In the genomic region with DNA sequence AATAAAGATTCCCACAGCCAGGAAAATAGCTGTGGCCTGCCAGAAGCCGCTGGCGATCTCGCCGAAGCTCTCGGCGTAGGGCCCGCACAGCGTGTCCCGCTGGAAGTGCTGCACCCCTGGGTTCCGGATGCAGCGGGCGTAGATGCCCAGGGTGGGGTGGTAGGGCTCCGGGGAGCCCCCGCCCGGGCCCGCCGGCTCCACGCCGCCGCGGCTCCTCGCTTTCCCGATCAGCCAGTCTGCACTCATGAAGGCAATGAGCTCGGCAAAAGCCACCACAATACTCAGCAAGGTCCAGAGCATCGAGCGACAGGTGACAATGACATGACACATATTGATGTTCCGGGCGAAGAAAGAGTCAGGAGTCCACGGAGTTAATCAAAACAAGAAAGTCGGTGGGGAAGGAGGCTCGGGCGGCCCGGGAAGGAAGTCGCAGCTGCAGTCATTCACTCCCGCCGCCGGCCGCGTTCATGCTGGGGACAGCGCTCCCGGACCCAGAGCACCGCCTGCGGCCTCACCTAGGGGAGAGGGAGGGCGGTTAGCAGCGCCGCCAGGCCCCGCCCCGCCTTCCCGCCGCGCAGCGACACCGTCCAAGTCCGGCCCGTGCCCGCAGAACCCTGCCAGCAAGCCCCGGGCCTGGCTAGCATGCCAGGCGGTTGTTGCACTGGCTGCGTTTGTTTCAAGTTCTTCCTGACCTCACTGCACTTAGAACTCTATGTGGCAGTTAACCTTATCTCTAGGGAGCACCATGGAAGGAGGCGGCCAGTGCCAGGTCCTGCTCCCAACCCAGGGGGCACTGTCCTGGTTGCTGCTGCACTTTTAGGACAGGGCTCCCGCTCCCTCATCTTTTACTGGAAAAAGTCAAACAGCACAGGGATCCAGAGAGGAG, we compare ENCODE assay signal across 1 cellular context.
TF ChIP-seq lines count a peak whose summit lies in the region.

No MANE protein-coding gene starts in this region.

TF ChIP-seq in K562, 482 proteins besides CTCF, POLR2A, EP300 and RAD21 (continued from another document):
- TF ChIP-seq, protein P1, sequence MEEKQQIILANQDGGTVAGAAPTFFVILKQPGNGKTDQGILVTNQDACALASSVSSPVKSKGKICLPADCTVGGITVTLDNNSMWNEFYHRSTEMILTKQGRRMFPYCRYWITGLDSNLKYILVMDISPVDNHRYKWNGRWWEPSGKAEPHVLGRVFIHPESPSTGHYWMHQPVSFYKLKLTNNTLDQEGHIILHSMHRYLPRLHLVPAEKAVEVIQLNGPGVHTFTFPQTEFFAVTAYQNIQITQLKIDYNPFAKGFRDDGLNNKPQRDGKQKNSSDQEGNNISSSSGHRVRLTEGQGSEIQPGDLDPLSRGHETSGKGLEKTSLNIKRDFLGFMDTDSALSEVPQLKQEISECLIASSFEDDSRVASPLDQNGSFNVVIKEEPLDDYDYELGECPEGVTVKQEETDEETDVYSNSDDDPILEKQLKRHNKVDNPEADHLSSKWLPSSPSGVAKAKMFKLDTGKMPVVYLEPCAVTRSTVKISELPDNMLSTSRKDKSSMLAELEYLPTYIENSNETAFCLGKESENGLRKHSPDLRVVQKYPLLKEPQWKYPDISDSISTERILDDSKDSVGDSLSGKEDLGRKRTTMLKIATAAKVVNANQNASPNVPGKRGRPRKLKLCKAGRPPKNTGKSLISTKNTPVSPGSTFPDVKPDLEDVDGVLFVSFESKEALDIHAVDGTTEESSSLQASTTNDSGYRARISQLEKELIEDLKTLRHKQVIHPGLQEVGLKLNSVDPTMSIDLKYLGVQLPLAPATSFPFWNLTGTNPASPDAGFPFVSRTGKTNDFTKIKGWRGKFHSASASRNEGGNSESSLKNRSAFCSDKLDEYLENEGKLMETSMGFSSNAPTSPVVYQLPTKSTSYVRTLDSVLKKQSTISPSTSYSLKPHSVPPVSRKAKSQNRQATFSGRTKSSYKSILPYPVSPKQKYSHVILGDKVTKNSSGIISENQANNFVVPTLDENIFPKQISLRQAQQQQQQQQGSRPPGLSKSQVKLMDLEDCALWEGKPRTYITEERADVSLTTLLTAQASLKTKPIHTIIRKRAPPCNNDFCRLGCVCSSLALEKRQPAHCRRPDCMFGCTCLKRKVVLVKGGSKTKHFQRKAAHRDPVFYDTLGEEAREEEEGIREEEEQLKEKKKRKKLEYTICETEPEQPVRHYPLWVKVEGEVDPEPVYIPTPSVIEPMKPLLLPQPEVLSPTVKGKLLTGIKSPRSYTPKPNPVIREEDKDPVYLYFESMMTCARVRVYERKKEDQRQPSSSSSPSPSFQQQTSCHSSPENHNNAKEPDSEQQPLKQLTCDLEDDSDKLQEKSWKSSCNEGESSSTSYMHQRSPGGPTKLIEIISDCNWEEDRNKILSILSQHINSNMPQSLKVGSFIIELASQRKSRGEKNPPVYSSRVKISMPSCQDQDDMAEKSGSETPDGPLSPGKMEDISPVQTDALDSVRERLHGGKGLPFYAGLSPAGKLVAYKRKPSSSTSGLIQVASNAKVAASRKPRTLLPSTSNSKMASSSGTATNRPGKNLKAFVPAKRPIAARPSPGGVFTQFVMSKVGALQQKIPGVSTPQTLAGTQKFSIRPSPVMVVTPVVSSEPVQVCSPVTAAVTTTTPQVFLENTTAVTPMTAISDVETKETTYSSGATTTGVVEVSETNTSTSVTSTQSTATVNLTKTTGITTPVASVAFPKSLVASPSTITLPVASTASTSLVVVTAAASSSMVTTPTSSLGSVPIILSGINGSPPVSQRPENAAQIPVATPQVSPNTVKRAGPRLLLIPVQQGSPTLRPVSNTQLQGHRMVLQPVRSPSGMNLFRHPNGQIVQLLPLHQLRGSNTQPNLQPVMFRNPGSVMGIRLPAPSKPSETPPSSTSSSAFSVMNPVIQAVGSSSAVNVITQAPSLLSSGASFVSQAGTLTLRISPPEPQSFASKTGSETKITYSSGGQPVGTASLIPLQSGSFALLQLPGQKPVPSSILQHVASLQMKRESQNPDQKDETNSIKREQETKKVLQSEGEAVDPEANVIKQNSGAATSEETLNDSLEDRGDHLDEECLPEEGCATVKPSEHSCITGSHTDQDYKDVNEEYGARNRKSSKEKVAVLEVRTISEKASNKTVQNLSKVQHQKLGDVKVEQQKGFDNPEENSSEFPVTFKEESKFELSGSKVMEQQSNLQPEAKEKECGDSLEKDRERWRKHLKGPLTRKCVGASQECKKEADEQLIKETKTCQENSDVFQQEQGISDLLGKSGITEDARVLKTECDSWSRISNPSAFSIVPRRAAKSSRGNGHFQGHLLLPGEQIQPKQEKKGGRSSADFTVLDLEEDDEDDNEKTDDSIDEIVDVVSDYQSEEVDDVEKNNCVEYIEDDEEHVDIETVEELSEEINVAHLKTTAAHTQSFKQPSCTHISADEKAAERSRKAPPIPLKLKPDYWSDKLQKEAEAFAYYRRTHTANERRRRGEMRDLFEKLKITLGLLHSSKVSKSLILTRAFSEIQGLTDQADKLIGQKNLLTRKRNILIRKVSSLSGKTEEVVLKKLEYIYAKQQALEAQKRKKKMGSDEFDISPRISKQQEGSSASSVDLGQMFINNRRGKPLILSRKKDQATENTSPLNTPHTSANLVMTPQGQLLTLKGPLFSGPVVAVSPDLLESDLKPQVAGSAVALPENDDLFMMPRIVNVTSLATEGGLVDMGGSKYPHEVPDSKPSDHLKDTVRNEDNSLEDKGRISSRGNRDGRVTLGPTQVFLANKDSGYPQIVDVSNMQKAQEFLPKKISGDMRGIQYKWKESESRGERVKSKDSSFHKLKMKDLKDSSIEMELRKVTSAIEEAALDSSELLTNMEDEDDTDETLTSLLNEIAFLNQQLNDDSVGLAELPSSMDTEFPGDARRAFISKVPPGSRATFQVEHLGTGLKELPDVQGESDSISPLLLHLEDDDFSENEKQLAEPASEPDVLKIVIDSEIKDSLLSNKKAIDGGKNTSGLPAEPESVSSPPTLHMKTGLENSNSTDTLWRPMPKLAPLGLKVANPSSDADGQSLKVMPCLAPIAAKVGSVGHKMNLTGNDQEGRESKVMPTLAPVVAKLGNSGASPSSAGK (IDR thresholded peaks at IDR 0.05), result peak; percentile 40; the same call in 1 of the 2 replicates
- peak; percentile 77 for TF ChIP-seq CTBP1 (IDR thresholded peaks at IDR 0.05; ENCODE audit: borderline replicate concordance)
- TF ChIP-seq NFIC (IDR thresholded peaks at IDR 0.05), result peak; percentile 36
- TF ChIP-seq, protein P2, sequence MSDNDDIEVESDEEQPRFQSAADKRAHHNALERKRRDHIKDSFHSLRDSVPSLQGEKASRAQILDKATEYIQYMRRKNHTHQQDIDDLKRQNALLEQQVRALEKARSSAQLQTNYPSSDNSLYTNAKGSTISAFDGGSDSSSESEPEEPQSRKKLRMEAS (CRISPR knock-in tag; IDR thresholded peaks at IDR 0.05), result peak; percentile 48; the same call in 1 of the 2 replicates
- peak; percentile 28; the same call in 1 of the 2 replicates for TF ChIP-seq MAFG (tag; conservative IDR thresholded peaks at IDR 0.05)
- no peak for TF ChIP-seq KLF16 (IDR thresholded peaks at IDR 0.05)
- TF ChIP-seq MAZ (CRISPR knock-in tag; conservative IDR thresholded peaks at IDR 0.05 in 1 of 2, IDR thresholded peaks at IDR 0.05 in 1 of 2), result peak; percentile 46 to 55; a peak in 2 of 4 replicates
- TF ChIP-seq DPF2 (IDR thresholded peaks at IDR 0.05), result 0 out of 2 replicates have a peak, but pooled peaks have one; percentile 41
- peak; percentile 57; the same call in 1 of the 2 replicates for TF ChIP-seq ARID1B (IDR thresholded peaks at IDR 0.05)
- peak; percentile 70 to 76 for TF ChIP-seq NRF1 (conservative IDR thresholded peaks at IDR 0.05 in 1 of 2, IDR thresholded peaks at IDR 0.05 in 1 of 2)
- TF ChIP-seq YY1 (IDR thresholded peaks at IDR 0.05; ENCODE audit: borderline replicate concordance in 1 of 3, control insufficient read depth in 1 of 3, extremely low read depth in 1 of 3, insufficient read depth in 3 of 3, insufficient read length in 1 of 3, insufficient replicate concordance in 2 of 3, low read depth in 1 of 3, low read length in 2 of 3), result peak in 1 of 3 experiments; percentile 31
- peak in 1 of 2 experiments; percentile 45; a peak in 1 of 4 replicates for TF ChIP-seq NONO (IDR thresholded peaks at IDR 0.05; ENCODE audit: low read depth in 2 of 2, low read length in 1 of 2)
- TF ChIP-seq, protein P3, sequence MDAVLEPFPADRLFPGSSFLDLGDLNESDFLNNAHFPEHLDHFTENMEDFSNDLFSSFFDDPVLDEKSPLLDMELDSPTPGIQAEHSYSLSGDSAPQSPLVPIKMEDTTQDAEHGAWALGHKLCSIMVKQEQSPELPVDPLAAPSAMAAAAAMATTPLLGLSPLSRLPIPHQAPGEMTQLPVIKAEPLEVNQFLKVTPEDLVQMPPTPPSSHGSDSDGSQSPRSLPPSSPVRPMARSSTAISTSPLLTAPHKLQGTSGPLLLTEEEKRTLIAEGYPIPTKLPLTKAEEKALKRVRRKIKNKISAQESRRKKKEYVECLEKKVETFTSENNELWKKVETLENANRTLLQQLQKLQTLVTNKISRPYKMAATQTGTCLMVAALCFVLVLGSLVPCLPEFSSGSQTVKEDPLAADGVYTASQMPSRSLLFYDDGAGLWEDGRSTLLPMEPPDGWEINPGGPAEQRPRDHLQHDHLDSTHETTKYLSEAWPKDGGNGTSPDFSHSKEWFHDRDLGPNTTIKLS (IDR thresholded peaks at IDR 0.05; ENCODE audit: borderline replicate concordance, low read depth), result 0 out of 2 replicates have a peak, but pooled peaks have one; percentile 36
- no peak for TF ChIP-seq POLR2AphosphoS2 (IDR thresholded peaks at IDR 0.05; ENCODE audit: low read length)
- TF ChIP-seq GTF2F1 (IDR thresholded peaks at IDR 0.05; ENCODE audit: low read depth, low read length), result no peak
- TF ChIP-seq JUND (IDR thresholded peaks at IDR 0.05; ENCODE audit: borderline replicate concordance, low read depth, low read length), result no peak
- 0 out of 3 replicates have a peak, but pooled peaks have one; percentile 14 for TF ChIP-seq JUND (tag; IDR thresholded peaks at IDR 0.05; ENCODE audit: borderline replicate concordance, low read depth, low read length)
- TF ChIP-seq, protein P4, sequence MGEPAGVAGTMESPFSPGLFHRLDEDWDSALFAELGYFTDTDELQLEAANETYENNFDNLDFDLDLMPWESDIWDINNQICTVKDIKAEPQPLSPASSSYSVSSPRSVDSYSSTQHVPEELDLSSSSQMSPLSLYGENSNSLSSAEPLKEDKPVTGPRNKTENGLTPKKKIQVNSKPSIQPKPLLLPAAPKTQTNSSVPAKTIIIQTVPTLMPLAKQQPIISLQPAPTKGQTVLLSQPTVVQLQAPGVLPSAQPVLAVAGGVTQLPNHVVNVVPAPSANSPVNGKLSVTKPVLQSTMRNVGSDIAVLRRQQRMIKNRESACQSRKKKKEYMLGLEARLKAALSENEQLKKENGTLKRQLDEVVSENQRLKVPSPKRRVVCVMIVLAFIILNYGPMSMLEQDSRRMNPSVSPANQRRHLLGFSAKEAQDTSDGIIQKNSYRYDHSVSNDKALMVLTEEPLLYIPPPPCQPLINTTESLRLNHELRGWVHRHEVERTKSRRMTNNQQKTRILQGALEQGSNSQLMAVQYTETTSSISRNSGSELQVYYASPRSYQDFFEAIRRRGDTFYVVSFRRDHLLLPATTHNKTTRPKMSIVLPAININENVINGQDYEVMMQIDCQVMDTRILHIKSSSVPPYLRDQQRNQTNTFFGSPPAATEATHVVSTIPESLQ (CRISPR knock-in tag; IDR thresholded peaks at IDR 0.05), result peak; percentile 44; the same call in 1 of the 2 replicates
TF ChIP-seq in K562: peak in this region for 71.
